21 cellular contexts compared by ENCODE assay signal in the genomic region with DNA sequence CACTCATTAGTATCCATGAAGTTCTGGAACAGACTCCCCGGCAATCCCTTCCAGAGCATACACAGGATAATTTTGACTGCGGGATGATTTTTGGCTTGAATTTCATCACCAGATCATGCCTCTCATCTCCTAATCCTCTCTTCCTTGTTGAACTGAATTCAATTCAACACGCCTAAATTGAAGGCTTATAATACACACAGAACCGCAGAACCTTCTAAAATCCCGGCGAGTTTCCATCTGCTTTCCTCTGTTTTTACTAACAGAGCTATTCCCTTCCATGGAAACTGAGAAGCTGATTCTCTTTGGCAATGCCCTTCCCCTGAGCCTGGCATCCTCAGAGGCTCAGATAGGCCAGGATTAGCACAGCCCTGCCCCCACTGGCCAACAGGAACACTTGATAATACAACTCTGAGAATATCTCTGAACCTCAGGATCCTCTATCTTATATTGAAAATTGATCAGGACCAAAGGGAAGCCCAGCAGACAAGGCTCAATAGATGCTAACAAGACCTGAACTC.
DNase-seq lines count a peak whose midpoint lies in the region; ATAC-seq and TF ChIP-seq lines count a peak whose summit lies in the region.
"Had no signal": no experiment of that assay in that cellular context is flagged by ENCODE, and none has a peak within 500 bp of the region (broad histone marks: within the 10 kb centered on the region; RNA-seq: fewer than 3 reads in every experiment).

No MANE protein-coding gene starts in this region.

- DNase-seq in NCI-H446 (lab: John Stamatoyannopoulos, UW), result peak; percentile 25 to 38
- DNase-seq in NCI-H446 treated with DMSO at 0.1 percent for 48 hours (lab: John Stamatoyannopoulos, UW), result no peak
- peak; percentile 12 for DNase-seq in MG63
- DNase-seq in cerebellar nuclear complex (lab: John Stamatoyannopoulos, UW), result peak; percentile 24 to 84
- peak in 1 of 2 donors; percentile 40 for DNase-seq in gastrocnemius medialis
- DNase-seq in heart right ventricle, result no peak
- DNase-seq: AML-193; Calu3; CD8-positive, alpha-beta T cell; DMS 273 treated with DMSO at 0.1 percent for 48 hours; DMS53; DND-41; EL; GM23248; HFFc6 had no signal

- no peaks in the 10 kb centered on the region for H3K9me3 ChIP-seq in MG63
- H3K9me3 ChIP-seq in gastrocnemius medialis, result no peaks in the 10 kb centered on the region
- H3K9me3 ChIP-seq in heart right ventricle, result no peaks in the 10 kb centered on the region
- H3K9me3 ChIP-seq: A549 had no signal

- no peak for TF ChIP-seq CTCF in gastrocnemius medialis (IDR thresholded peaks at IDR 0.05 in 4 of 5, conservative IDR thresholded peaks at IDR 0.05 in 1 of 5)
- TF ChIP-seq CTCF in heart right ventricle (IDR thresholded peaks at IDR 0.05), result no peak

- in situ Hi-C loops in gastrocnemius medialis (cut with MboI; ENCODE audit: low sequenced_read_pairs in 4 of 4), result no loop called here

- 93 to 95% methylated on average over 6 of the region's 6 CpGs for WGBS in heart right ventricle, 2 donors

- H3K27ac ChIP-seq in gastrocnemius medialis (no peak overlapping the region), heart right ventricle (no peak overlapping the region)
- H3K27ac ChIP-seq: 22Rv1, A549, GM23248 had no signal

- TF ChIP-seq POLR2A in gastrocnemius medialis (IDR thresholded peaks at IDR 0.05), result no peak

- H3K27me3 ChIP-seq in MG63 (no peaks in the 10 kb centered on the region; the same call in none of the 2 replicates), gastrocnemius medialis (no peaks in the 10 kb centered on the region), heart right ventricle (peaks cover 0 to 21% (median 5%) of the 10 kb centered on the region in 7 donors)

- intact Hi-C loops in gastrocnemius medialis (cut with DNase I; ENCODE audit: low total_unique reads) (no loop called here), heart right ventricle (cut with DNase I) (no loop called here)

- peaks cover 0 to 13% of the 10 kb centered on the region in 2 donors for H3K4me1 ChIP-seq in gastrocnemius medialis
- no peaks in the 10 kb centered on the region for H3K4me1 ChIP-seq in heart right ventricle
- H3K4me1 ChIP-seq: A549 had no signal

- H3K4me3 ChIP-seq in MG63, result no peak overlapping the region
- H3K4me3 ChIP-seq in gastrocnemius medialis, result no peak overlapping the region
- H3K4me3 ChIP-seq in heart right ventricle, result no peak overlapping the region
- H3K4me3 ChIP-seq: A549, GM23248 had no signal

- H3K36me3 ChIP-seq in MG63 (no peaks in the 10 kb centered on the region), gastrocnemius medialis (no peaks in the 10 kb centered on the region), heart right ventricle (no peaks in the 10 kb centered on the region)

- peak; percentile 68 to 83 for ATAC-seq in gastrocnemius medialis
- ATAC-seq in HG02763 (IDR thresholded peaks at IDR 0.05; ENCODE audit: unreplicated experiment), result no peak
- ATAC-seq in GM19467 (IDR thresholded peaks at IDR 0.05; ENCODE audit: unreplicated experiment), result no peak
- no peak for ATAC-seq in heart right ventricle
- ATAC-seq: A549; CD8-positive, alpha-beta T cell; HCT116; HepG2 had no signal

Comparison
In these comparisons a context has a peak if more than half of its experiments do, and no peak if none do; other contexts are left out.
1. DNase-seq: peak in NCI-H446 (2 of 2), MG63 (single experiment) and cerebellar nuclear complex (2 of 2); none in NCI-H446 treated with DMSO at 0.1 percent for 48 hours (single experiment) and heart right ventricle (0 of 2).
2. ATAC-seq: peak in gastrocnemius medialis (2 of 2); none in HG02763 (single experiment), GM19467 (single experiment) and heart right ventricle (0 of 8).